22 cellular contexts compared by ENCODE assay signal in the genomic region with DNA sequence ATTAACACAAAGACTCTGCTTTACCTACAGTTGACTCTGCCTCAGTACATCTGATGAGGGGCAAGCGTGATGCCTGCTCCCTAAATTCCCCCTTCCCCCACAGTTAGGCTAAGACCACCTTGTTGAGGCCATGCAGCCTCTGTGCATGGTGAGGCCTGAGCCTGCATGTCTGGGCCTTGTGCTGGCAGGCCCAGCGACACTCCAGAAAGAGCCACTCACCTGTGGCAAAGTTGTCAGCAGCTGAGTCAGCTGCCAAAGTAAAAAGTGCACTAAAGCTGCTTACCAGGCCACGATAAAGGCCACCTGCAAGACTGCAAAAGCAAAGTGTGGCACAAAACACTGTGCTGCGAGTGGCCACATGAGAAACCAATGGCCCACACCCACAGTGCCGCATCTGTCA.
DNase-seq lines count a peak whose midpoint lies in the region; FAIRE-seq and TF ChIP-seq lines count a peak whose summit lies in the region.
"Had no signal": no experiment of that assay in that cellular context is flagged by ENCODE, and none has a peak within 500 bp of the region (broad histone marks: within the 10 kb centered on the region; RNA-seq: fewer than 3 reads in every experiment).

No MANE protein-coding gene starts in this region.

- no peak overlapping the region for H3K4me2 ChIP-seq in parathyroid adenoma (ENCODE audit: low read length)

- no peak for TF ChIP-seq POLR2A in GM12891 (IDR thresholded peaks at IDR 0.05; ENCODE audit: low read depth, low read length)

- peaks cover 66% of the 10 kb centered on the region for H3K79me2 ChIP-seq in parathyroid adenoma

- H3K9me3 ChIP-seq in left ventricle myocardium inferior (replicated peaks), result no peaks in the 10 kb centered on the region
- H3K9me3 ChIP-seq in esophagus (ENCODE audit: control insufficient read depth in 2 of 2, insufficient read depth in 1 of 2, low read depth in 1 of 2, low read length in 1 of 2), result no peaks in the 10 kb centered on the region
- no peaks in the 10 kb centered on the region for H3K9me3 ChIP-seq in parathyroid adenoma (ENCODE audit: control insufficient read depth, low read length)
- H3K9me3 ChIP-seq: sigmoid colon, thoracic aorta had no signal

- 60 to 78% methylated on average over 5 of the region's 5 CpGs for WGBS in esophagus, 2 donors

- H3K4me3 ChIP-seq in left ventricle myocardium inferior, result no peak overlapping the region
- no peak overlapping the region for H3K4me3 ChIP-seq in esophagus (ENCODE audit: low read depth in 1 of 2, low read length in 2 of 2)
- H3K4me3 ChIP-seq in parathyroid adenoma (ENCODE audit: low read depth, low read length), result no peak overlapping the region
- H3K4me3 ChIP-seq: sigmoid colon, thoracic aorta had no signal

- H3K9ac ChIP-seq in parathyroid adenoma, result no peak overlapping the region

- DNase-seq in left ventricle myocardium inferior (no peak), cardiac septum (ENCODE audit: low spot score) (no peak), amniotic stem cell (lab: John Stamatoyannopoulos, UW) (no peak), GM12891 (ENCODE audit: insufficient read length, low spot score) (no peak), superior temporal gyrus (ENCODE audit: extremely low spot score) (no peak)
- no peak for DNase-seq in stimulated activated CD4-positive, alpha-beta T cell treated with anti-CD3 and anti-CD28 coated beads, Interleukin-12 subunit alpha, Interleukin-12 subunit beta, amount 100 ng/mL, for 4 hours
- DNase-seq: activated CD4-positive, alpha-beta T cell treated with anti-CD3 and anti-CD28 coated beads, Interleukin-2, amount 50 U/mL, for 4 hours; activated CD8-positive, alpha-beta memory T cell treated with anti-CD3 and anti-CD28 coated beads, Interleukin-2, amount 50 U/mL, for 48 hours; effector CD8-positive, alpha-beta T cell; natural killer cell; NCI-H1092 treated with DMSO at 0.1 percent for 48 hours; NCI-H2081; NCI-H526; sigmoid colon; WERI-Rb-1 had no signal

- H3K27me3 ChIP-seq in left ventricle myocardium inferior (ENCODE audit: low read depth), result no peaks in the 10 kb centered on the region
- no peaks in the 10 kb centered on the region for H3K27me3 ChIP-seq in esophagus (ENCODE audit: control insufficient read depth in 1 of 2, insufficient read depth in 2 of 2, low read length in 2 of 2)
- H3K27me3 ChIP-seq in parathyroid adenoma (ENCODE audit: control insufficient read depth, insufficient read depth, low read length), result no peaks in the 10 kb centered on the region
- H3K27me3 ChIP-seq: sigmoid colon had no signal

- H3K27ac ChIP-seq in left ventricle myocardium inferior (replicated peaks), result peak overlapping the region; percentile 85
- H3K27ac ChIP-seq in esophagus (ENCODE audit: low read depth in 2 of 2, low read length in 1 of 2), result peak overlapping the region; percentile 37 to 66
- peak overlapping the region; percentile 58 for H3K27ac ChIP-seq in parathyroid adenoma
- H3K27ac ChIP-seq: HL-60, RWPE1, thoracic aorta, WERI-Rb-1 had no signal

- H2AFZ ChIP-seq in parathyroid adenoma, result no peak overlapping the region

- H3K36me3 ChIP-seq in left ventricle myocardium inferior, result no peaks in the 10 kb centered on the region
- H3K36me3 ChIP-seq in esophagus (ENCODE audit: control insufficient read depth in 2 of 2, insufficient read depth in 2 of 2, low read length in 1 of 2), result no peaks in the 10 kb centered on the region
- H3K36me3 ChIP-seq in parathyroid adenoma (ENCODE audit: control insufficient read depth, insufficient read depth, low read length), result no peaks in the 10 kb centered on the region
- H3K36me3 ChIP-seq: sigmoid colon, WERI-Rb-1 had no signal

- TF ChIP-seq CTCF in left ventricle myocardium inferior (IDR thresholded peaks at IDR 0.05; ENCODE audit: borderline replicate concordance) (no peak), parathyroid adenoma (IDR thresholded peaks at IDR 0.05) (no peak)

- no peak for FAIRE-seq in GM12891 (lab: Jason Lieb, UNC)
- FAIRE-seq: D721Med, H54 had no signal

- H3K4me1 ChIP-seq in left ventricle myocardium inferior (peaks cover 23% of the 10 kb centered on the region), esophagus (ENCODE audit: control insufficient read depth in 2 of 2, insufficient read depth in 2 of 2, low read length in 1 of 2) (peaks cover 3 to 22% of the 10 kb centered on the region in 2 donors), parathyroid adenoma (peaks cover 31% of the 10 kb centered on the region)
- H3K4me1 ChIP-seq: sigmoid colon had no signal

- intact Hi-C loops in left ventricle myocardium inferior (cut with micrococcal nuclease), result no loop called here
- intact Hi-C loops in cardiac septum (cut with DNase I), result loop anchor here (5.0 kb wide), 1 partner anchor 65 kb away; no protein-coding TSS in a partner anchor

TF ChIP-seq in GM12891, 5 proteins besides CTCF, POLR2A, EP300 and RAD21:
- no peak for TF ChIP-seq TAF1 (IDR thresholded peaks at IDR 0.05; ENCODE audit: low read depth, low read length)
- TF ChIP-seq SPI1 (IDR thresholded peaks at IDR 0.05; ENCODE audit: low read depth, low read length), result no peak
- TF ChIP-seq POU2F2 (IDR thresholded peaks at IDR 0.05; ENCODE audit: low read depth, low read length), result no peak
- no peak for TF ChIP-seq POLR2AphosphoS5 (IDR thresholded peaks at IDR 0.05; ENCODE audit: low read depth, low read length)
- TF ChIP-seq PAX5 (IDR thresholded peaks at IDR 0.05; ENCODE audit: insufficient read depth, low read length, severe bottlenecking), result no peak
TF ChIP-seq in GM12891: peak in this region for 0.
